Comparison of ENCODE assay signal across 8 cellular contexts in the genomic region with DNA sequence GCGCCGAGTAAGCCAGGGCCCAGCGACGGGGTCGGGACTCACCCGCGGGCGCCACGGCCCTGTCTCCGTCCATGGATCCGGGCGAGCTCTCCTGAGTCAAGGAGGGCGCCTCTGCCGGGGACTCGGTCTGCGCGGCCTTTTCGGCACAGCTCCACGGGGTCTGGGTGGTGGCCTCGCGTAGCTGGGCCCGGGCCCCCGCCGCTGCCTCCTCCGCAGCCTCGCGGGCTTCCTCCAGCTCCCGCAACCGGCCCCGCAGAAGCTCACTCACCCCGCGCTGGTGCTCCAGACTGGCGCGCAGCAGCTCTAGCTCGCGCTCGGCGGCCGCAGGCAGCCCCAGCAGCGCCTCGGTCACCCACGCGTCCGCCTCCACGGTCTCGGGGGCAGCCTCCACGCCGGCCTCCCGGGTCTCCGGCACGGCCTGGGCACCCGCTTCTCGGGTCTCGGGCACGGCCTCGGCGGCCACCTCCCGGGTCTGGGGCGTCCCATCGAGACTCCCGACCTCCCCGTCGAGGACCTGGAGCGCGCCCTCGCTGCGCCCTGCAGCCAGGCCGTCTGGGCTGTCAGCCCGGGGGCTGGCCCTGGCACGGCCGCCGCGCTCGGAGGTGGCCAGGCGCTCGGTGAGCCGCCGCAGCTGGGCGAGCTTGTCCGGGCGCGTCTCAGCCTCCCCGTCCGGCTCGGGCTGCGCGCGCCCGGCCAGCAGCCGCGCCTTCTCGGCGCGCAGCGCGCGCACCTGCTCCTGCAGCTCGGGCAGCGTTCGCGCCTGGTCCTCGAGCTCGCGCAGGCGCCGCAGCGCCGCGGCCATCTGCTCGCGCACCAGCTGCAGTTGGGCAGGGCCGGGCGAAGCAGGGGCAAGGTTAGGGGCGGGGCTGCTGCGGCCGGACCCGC.
DNase-seq lines count a peak whose midpoint lies in the region; ATAC-seq and TF ChIP-seq lines count a peak whose summit lies in the region.

No MANE protein-coding gene starts in this region.

- no peak for TF ChIP-seq POLR2A in NB4 (IDR thresholded peaks at IDR 0.05; ENCODE audit: extremely low read depth, insufficient read length)

- DNase-seq in activated T-cell treated with anti-CD3 and anti-CD28 coated beads for 48 hours (ENCODE audit: low read depth) (peak; percentile 52), NB4 (ENCODE audit: low read depth) (peak; percentile 47), glomerular visceral epithelial cell (ENCODE audit: extremely low spot score) (peak; percentile 78), retinal pigment epithelial cell (ENCODE audit: low read depth) (peak; percentile 29)
- no peak for DNase-seq in activated T-cell treated with anti-CD3 and anti-CD28 coated beads, Interleukin-2, amount 50 U/mL, for 1 hour
- peak; percentile 44 for DNase-seq in activated CD4-positive, CD25-positive, alpha-beta regulatory T cell treated with anti-CD3 and anti-CD28 coated beads, Interleukin-2, amount 50 U/mL, for 72 hours

- H3K4me3 ChIP-seq in NB4 (ENCODE audit: low read depth, low read length) (no peak overlapping the region), retinal pigment epithelial cell (ENCODE audit: low read length) (no peak overlapping the region)

- TF ChIP-seq CTCF in NB4 (IDR thresholded peaks at IDR 0.05; ENCODE audit: low read depth, low read length) (no peak), retinal pigment epithelial cell (conservative IDR thresholded peaks at IDR 0.05; ENCODE audit: low read depth, low read length) (no peak)

- ATAC-seq in GM21447 (IDR thresholded peaks at IDR 0.05; ENCODE audit: unreplicated experiment), result no peak
- ATAC-seq in GM19035 (IDR thresholded peaks at IDR 0.05; ENCODE audit: unreplicated experiment), result no peak
